ENCODE assay signal across 7 cellular contexts in genomic region chr15:41494922-41495735, GRCh38. TPM values are rescaled to one million over a fixed set of nuclear protein-coding genes. Genes with fewer than 3 reads are reported as not detected.
A peak's percentile ranks its signal among the peaks of the same experiment; 100 is the strongest.
DNase-seq lines count a peak whose midpoint lies in the region; ATAC-seq and TF ChIP-seq lines count a peak whose summit lies in the region.

No MANE protein-coding gene starts in this region.

- intact Hi-C loops in activated T-helper 2 cell treated with anti-CD3 and anti-CD28 coated beads, Interferon-gamma antibody, Interleukin-2, Interleukin-4, amounts not matched to agents 10 μg/mL and 5 μg/mL and 100 μg/mL, durations not matched to agents 14 hours and 24 hours and 36 hours (cut with micrococcal nuclease), result loop anchor here (2.0 to 5.0 kb wide), 5 partner anchors 18 to 777 kb away; partner anchors contain the start of genes GANC, LTK, MGA and TMEM87A

- peaks cover 6% of the 10 kb centered on the region for H3K4me1 ChIP-seq in HUES48 (ENCODE audit: control insufficient read depth, insufficient read depth, low read length)

- H3K9ac ChIP-seq in HUES48 (ENCODE audit: low read depth, low read length), result no peak overlapping the region

- H3K9me3 Mint-ChIP-seq in activated T-helper 2 cell treated with anti-CD3 and anti-CD28 coated beads, Interferon-gamma antibody, Interleukin-2, Interleukin-4, amounts not matched to agents 10 μg/mL and 5 μg/mL and 100 μg/mL, durations not matched to agents 14 hours and 24 hours and 36 hours, result peaks cover 3% of the 10 kb centered on the region

- H3K4me3 ChIP-seq in HUES48 (ENCODE audit: low read depth, low read length) (peak overlapping the region; percentile 66), kidney epithelial cell (ENCODE audit: low read depth, low read length) (peak overlapping the region; percentile 38)

- peaks cover 37% of the 10 kb centered on the region for H3K27me3 Mint-ChIP-seq in activated T-helper 2 cell treated with anti-CD3 and anti-CD28 coated beads, Interferon-gamma antibody, Interleukin-2, Interleukin-4, amounts not matched to agents 10 μg/mL and 5 μg/mL and 100 μg/mL, durations not matched to agents 14 hours and 24 hours and 36 hours (ENCODE audit: low read depth)

- H3K36me3 ChIP-seq in HUES48 (ENCODE audit: control insufficient read depth, insufficient read depth, low read length) (no peaks in the 10 kb centered on the region), kidney epithelial cell (ENCODE audit: control insufficient read depth, insufficient read depth, low read length) (no peaks in the 10 kb centered on the region)

- peaks cover 2% of the 10 kb centered on the region for H3K36me3 Mint-ChIP-seq in activated T-helper 2 cell treated with anti-CD3 and anti-CD28 coated beads, Interferon-gamma antibody, Interleukin-2, Interleukin-4, amounts not matched to agents 10 μg/mL and 5 μg/mL and 100 μg/mL, durations not matched to agents 14 hours and 24 hours and 36 hours (ENCODE audit: low read depth)

- no peaks in the 10 kb centered on the region for H3K9me3 ChIP-seq in HUES48 (ENCODE audit: control insufficient read depth, insufficient read depth, low read length)

- ATAC-seq in stimulated activated naive CD8-positive, alpha-beta T cell treated with anti-CD3 and anti-CD28 coated beads, Interleukin-15, Interleukin-2, amounts not matched to agents 100 U/mL and 50 U/mL, for 24 hours, result no peak

- no peak overlapping the region for H3K27ac Mint-ChIP-seq in activated T-helper 2 cell treated with anti-CD3 and anti-CD28 coated beads, Interferon-gamma antibody, Interleukin-2, Interleukin-4, amounts not matched to agents 10 μg/mL and 5 μg/mL and 100 μg/mL, durations not matched to agents 14 hours and 24 hours and 36 hours

- peak overlapping the region; percentile 47 for H3K4me3 Mint-ChIP-seq in activated T-helper 2 cell treated with anti-CD3 and anti-CD28 coated beads, Interferon-gamma antibody, Interleukin-2, Interleukin-4, amounts not matched to agents 10 μg/mL and 5 μg/mL and 100 μg/mL, durations not matched to agents 14 hours and 24 hours and 36 hours (ENCODE audit: low read depth)

- DNase-seq in activated T-helper 2 cell treated with anti-CD3 and anti-CD28 coated beads, Interferon-gamma antibody, Interleukin-2, Interleukin-4, amounts not matched to agents 10 μg/mL and 5 μg/mL and 100 μg/mL, durations not matched to agents 14 hours and 24 hours and 36 hours (ENCODE audit: low spot score), result no peak
- DNase-seq in kidney epithelial cell (ENCODE audit: low read depth) (no peak), NCI-H2107 (lab: John Stamatoyannopoulos, UW) (no peak), NCI-H345 (lab: John Stamatoyannopoulos, UW) (no peak)
- peak; percentile 51 for DNase-seq in stimulated activated naive CD8-positive, alpha-beta T cell treated with anti-CD3 and anti-CD28 coated beads, Interleukin-15, Interleukin-2, amounts not matched to agents 100 U/mL and 50 U/mL, for 24 hours
- no peak for DNase-seq in effector CD8-positive, alpha-beta T cell (lab: John Stamatoyannopoulos, UW)

- no peak overlapping the region for H3K27ac ChIP-seq in HUES48 (ENCODE audit: low read depth, low read length)

- no peak for TF ChIP-seq CTCF in kidney epithelial cell (IDR thresholded peaks at IDR 0.05; ENCODE audit: insufficient read depth, low read length, poor library complexity, severe bottlenecking)

- H3K27me3 ChIP-seq in HUES48 (ENCODE audit: control insufficient read depth, insufficient read depth, low read length), result peaks cover 98% of the 10 kb centered on the region
- peaks cover 32% of the 10 kb centered on the region for H3K27me3 ChIP-seq in kidney epithelial cell (ENCODE audit: control insufficient read depth, insufficient read depth, low read length)

- peaks cover 22% of the 10 kb centered on the region for H3K4me1 Mint-ChIP-seq in activated T-helper 2 cell treated with anti-CD3 and anti-CD28 coated beads, Interferon-gamma antibody, Interleukin-2, Interleukin-4, amounts not matched to agents 10 μg/mL and 5 μg/mL and 100 μg/mL, durations not matched to agents 14 hours and 24 hours and 36 hours (ENCODE audit: low read depth)

RNA-seq across cellular contexts. Expression of gene ITPKA, which starts 1.5 kb away (rescaled TPM):
- 4.7 and 5.7 TPM in 2 replicates for total RNA-seq in activated T-helper 2 cell treated with anti-CD3 and anti-CD28 coated beads, Interferon-gamma antibody, Interleukin-2, Interleukin-4, amounts not matched to agents 10 μg/mL and 5 μg/mL and 100 μg/mL, durations not matched to agents 14 hours and 24 hours and 36 hours
- total RNA-seq in kidney epithelial cell, result 115 and 117 TPM in 2 replicates

RNA-seq across cellular contexts. Expression of gene LTK, which starts 18.5 kb away (rescaled TPM):
- total RNA-seq in activated T-helper 2 cell treated with anti-CD3 and anti-CD28 coated beads, Interferon-gamma antibody, Interleukin-2, Interleukin-4, amounts not matched to agents 10 μg/mL and 5 μg/mL and 100 μg/mL, durations not matched to agents 14 hours and 24 hours and 36 hours, result 0.18 and 0.25 TPM in 2 replicates
- total RNA-seq in kidney epithelial cell, result 7.9 and 11.5 TPM in 2 replicates

RNA-seq across cellular contexts. Expression of gene RPAP1, which starts 48.9 kb away (rescaled TPM):
- total RNA-seq in activated T-helper 2 cell treated with anti-CD3 and anti-CD28 coated beads, Interferon-gamma antibody, Interleukin-2, Interleukin-4, amounts not matched to agents 10 μg/mL and 5 μg/mL and 100 μg/mL, durations not matched to agents 14 hours and 24 hours and 36 hours, result 60.1 and 66.6 TPM in 2 replicates
- 30.8 and 48.9 TPM in 2 replicates for total RNA-seq in kidney epithelial cell

Comparison
In these comparisons a context has a peak if more than half of its experiments do, and no peak if none do; other contexts are left out.
1. RNA of gene ITPKA, which starts 1.5 kb away (total RNA-seq): 115 to 117 TPM in kidney epithelial cell; 4.7 to 5.7 TPM in activated T-helper 2 cell treated with anti-CD3 and anti-CD28 coated beads, Interferon-gamma antibody, Interleukin-2, Interleukin-4, amounts not matched to agents 10 μg/mL and 5 μg/mL and 100 μg/mL, durations not matched to agents 14 hours and 24 hours and 36 hours; every median in the first group is over 10 times any median in the second.